ENCODE assay signal across 10 cellular contexts in the genomic region with DNA sequence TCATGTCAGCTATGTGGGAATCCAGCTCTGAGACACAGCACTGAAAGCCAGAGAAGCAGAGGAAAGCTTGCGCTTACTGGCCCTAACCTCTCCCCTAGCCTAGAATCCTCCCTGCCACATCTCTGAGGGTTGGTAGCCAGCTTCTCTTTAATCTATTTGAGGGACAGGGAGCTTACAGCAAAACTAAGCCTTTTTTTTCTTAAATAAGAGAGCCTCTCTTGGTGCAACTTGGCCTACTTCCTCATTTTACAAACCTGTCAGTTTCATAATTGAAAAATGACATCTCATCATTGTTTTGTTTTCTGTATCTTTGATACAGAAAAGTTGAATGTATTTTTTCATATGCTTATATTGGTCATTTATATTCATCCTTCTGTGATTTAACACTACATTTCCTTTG.
DNase-seq lines count a peak whose midpoint lies in the region; ATAC-seq, FAIRE-seq and TF ChIP-seq lines count a peak whose summit lies in the region.
"Had no signal": no experiment of that assay in that cellular context is flagged by ENCODE, and none has a peak within 500 bp of the region (broad histone marks: within the 10 kb centered on the region; RNA-seq: fewer than 3 reads in every experiment).

No MANE protein-coding gene starts in this region.

- no peaks in the 10 kb centered on the region for H3K23me2 ChIP-seq in H9 (ENCODE audit: insufficient read length, low read depth, low read length, poor library complexity, severe bottlenecking)

- H2BK12ac ChIP-seq in H9 (ENCODE audit: insufficient read length, low read depth, low read length) = no peak overlapping the region

- H2BK20ac ChIP-seq in H9 (ENCODE audit: low read depth, low read length, poor library complexity, severe bottlenecking) = no peak overlapping the region

- H2BK5ac ChIP-seq in H9 (ENCODE audit: insufficient read length, low read length) = no peak overlapping the region

- H3K79me1 ChIP-seq in H9 (ENCODE audit: insufficient read depth, low read depth, low read length, poor library complexity, severe bottlenecking) = no peaks in the 10 kb centered on the region

- no peak for DNase-seq in H54 (ENCODE audit: insufficient read length, low spot score)
- DNase-seq in activated gamma-delta T cell treated with Interleukin-2 at 50 U/mL for 16 hours = no peak
- DNase-seq in H9 = no peak
- no peak for DNase-seq in activated CD4-positive, alpha-beta T cell treated with anti-CD3 and anti-CD28 coated beads, Interleukin-2, amount 50 U/mL, for 1 hour
- DNase-seq: substantia nigra had no signal

- H3K4me1 ChIP-seq in H9 (ENCODE audit: insufficient read depth, low read length) = no peaks in the 10 kb centered on the region

- TF ChIP-seq CTCF in SU-DHL-6 (IDR thresholded peaks at IDR 0.05; ENCODE audit: insufficient read depth, low read length, poor library complexity, severe bottlenecking) (no peak), H9 (conservative IDR thresholded peaks at IDR 0.05) (no peak)

- no peak overlapping the region for H3K27ac Mint-ChIP-seq in H9

- H3F3A ChIP-seq in SU-DHL-6 (ENCODE audit: insufficient read depth) = no peaks in the 10 kb centered on the region

- no peak overlapping the region for H3K23ac ChIP-seq in H9 (ENCODE audit: insufficient read length, low read depth, low read length)

- no peaks in the 10 kb centered on the region for H4K20me1 ChIP-seq in SU-DHL-6 (ENCODE audit: low read depth, low read length)
- H4K20me1 ChIP-seq in H9 (ENCODE audit: control insufficient read depth, insufficient read depth, insufficient read length) = no peaks in the 10 kb centered on the region

- peaks cover 2% of the 10 kb centered on the region in 2 experiments; a peak in 2 of 4 replicates for H3K4me1 Mint-ChIP-seq in H9

- no peaks in the 10 kb centered on the region for H3K9me3 Mint-ChIP-seq in H9

- H3K27ac ChIP-seq in SU-DHL-6 (ENCODE audit: low read depth, low read length) = peak overlapping the region; percentile 49
- H3K27ac ChIP-seq in H9 (ENCODE audit: insufficient read length, low read depth, low read length) = no peak overlapping the region

- H3K79me2 ChIP-seq in SU-DHL-6 (ENCODE audit: insufficient read depth, low read length) = no peaks in the 10 kb centered on the region
- H3K79me2 ChIP-seq in H9 (ENCODE audit: insufficient read depth, low read length) = no peaks in the 10 kb centered on the region

- H2AK5ac ChIP-seq in H9 (ENCODE audit: insufficient read length, low read length) = no peak overlapping the region

- no peak overlapping the region for H2BK120ac ChIP-seq in H9 (ENCODE audit: low read depth, low read length, poor library complexity, severe bottlenecking)

- no peak for FAIRE-seq in H54 (lab: Jason Lieb, UNC)

- ATAC-seq in GM18499 (IDR thresholded peaks at IDR 0.05; ENCODE audit: insufficient read depth, unreplicated experiment) (peak; percentile 88), GM21390 (IDR thresholded peaks at IDR 0.05; ENCODE audit: unreplicated experiment) (peak; percentile 93), HG03159 (IDR thresholded peaks at IDR 0.05; ENCODE audit: unreplicated experiment) (peak; percentile 93)
- ATAC-seq: Panc1 had no signal

- no CpG with 5 or more reads among the region's 1 CpG for WGBS in H9 (ENCODE audit: extremely low coverage, insufficient read length, low lambda C conversion rate)

- H4K8ac ChIP-seq in H9 (replicated peaks; ENCODE audit: insufficient read length, low read depth, low read length) = no peak overlapping the region

- no peak overlapping the region for H3T11ph ChIP-seq in H9 (ENCODE audit: low read length)

- H3K4ac ChIP-seq in H9 (ENCODE audit: low read depth, low read length) = no peak overlapping the region

- no peaks in the 10 kb centered on the region for H3K36me3 Mint-ChIP-seq in H9 (ENCODE audit: insufficient read depth in 1 of 3, low read depth in 3 of 3)

- H3K9me3 ChIP-seq in SU-DHL-6 (ENCODE audit: insufficient read depth, low read length) (no peaks in the 10 kb centered on the region), H9 (ENCODE audit: control insufficient read depth, low read depth, low read length) (no peaks in the 10 kb centered on the region)

- H3K18ac ChIP-seq in H9 (ENCODE audit: insufficient read length, low read depth, low read length) = no peak overlapping the region

- no peaks in the 10 kb centered on the region for H3K27me3 ChIP-seq in SU-DHL-6 (ENCODE audit: low read length)
- no peaks in the 10 kb centered on the region for H3K27me3 ChIP-seq in H9 (ENCODE audit: insufficient read depth, low read length)

- peaks cover 7% of the 10 kb centered on the region for H3K27me3 Mint-ChIP-seq in H9 (ENCODE audit: low read depth)

- TF ChIP-seq POLR2A in H54 (IDR thresholded peaks at IDR 0.05; ENCODE audit: low read depth, low read length) = no peak

- H3K14ac ChIP-seq in H9 (ENCODE audit: insufficient read depth, low read length) = no peak overlapping the region

- H3K4me3 ChIP-seq in SU-DHL-6 (ENCODE audit: insufficient read depth, low read length, poor library complexity, severe bottlenecking) = no peak overlapping the region

- H4K5ac ChIP-seq in H9 (ENCODE audit: insufficient read length, low read depth, low read length) = no peak overlapping the region

- no peaks in the 10 kb centered on the region for H3K36me3 ChIP-seq in SU-DHL-6 (ENCODE audit: low read length)

- no peak overlapping the region for H4K91ac ChIP-seq in H9 (ENCODE audit: insufficient read length, low read depth, low read length)

- no peaks in the 10 kb centered on the region for H3K9me2 ChIP-seq in SU-DHL-6 (replicated peaks; ENCODE audit: insufficient read depth, low read length)

- H3K56ac ChIP-seq in H9 (ENCODE audit: insufficient read length, low read depth, low read length) = no peak overlapping the region

- H2BK15ac ChIP-seq in H9 (ENCODE audit: low read depth, low read length) = no peak overlapping the region

- H3K4me2 ChIP-seq in SU-DHL-6 (ENCODE audit: low read depth, low read length, poor library complexity, severe bottlenecking) (peak overlapping the region; percentile 26), H9 (ENCODE audit: insufficient read depth, insufficient read length, low read length) (no peak overlapping the region)

- H3K9ac ChIP-seq in SU-DHL-6 (ENCODE audit: low read length) (peak overlapping the region; percentile 10; the same call in 1 of the 2 replicates), H9 (ENCODE audit: extremely low read depth, insufficient read length, low read length) (no peak overlapping the region)

- no peak overlapping the region for H2AFZ ChIP-seq in SU-DHL-6 (ENCODE audit: low read depth, low read length, severe bottlenecking)
- no peak overlapping the region for H2AFZ ChIP-seq in H9 (ENCODE audit: low read length)

- no peak overlapping the region for H3K4me3 Mint-ChIP-seq in H9
